Comparison of ENCODE assay signal across 1 cellular context in genomic region chr5:69042915-69043795, GRCh38.
TF ChIP-seq lines count a peak whose summit lies in the region.

No MANE protein-coding gene starts in this region.

TF ChIP-seq in HepG2, 621 proteins besides CTCF, POLR2A, EP300 and RAD21 (continued from another document and continues in another):
- TF ChIP-seq REPIN1 (CRISPR knock-in tag; IDR thresholded peaks at IDR 0.05; ENCODE audit: borderline replicate concordance, low read depth) (no peak), ZNF720 (CRISPR knock-in tag; IDR thresholded peaks at IDR 0.05) (no peak), DNMT1 (CRISPR knock-in tag; IDR thresholded peaks at IDR 0.05) (no peak), AKNA (CRISPR knock-in tag; IDR thresholded peaks at IDR 0.05; ENCODE audit: borderline replicate concordance) (no peak), ZNF230 (CRISPR knock-in tag; IDR thresholded peaks at IDR 0.05) (no peak), KLF16 (CRISPR knock-in tag; IDR thresholded peaks at IDR 0.05) (0 out of 4 replicates have a peak, but pooled peaks of 1 of the 2 experiments have one; percentile 55), TRIM22 (IDR thresholded peaks at IDR 0.05) (no peak), ZHX1 (CRISPR knock-in tag; IDR thresholded peaks at IDR 0.05; ENCODE audit: low read depth) (no peak), ZNF160 (CRISPR knock-in tag; IDR thresholded peaks at IDR 0.05) (no peak), ZFP36L1 (CRISPR knock-in tag; IDR thresholded peaks at IDR 0.05) (no peak), ARID4A (CRISPR knock-in tag; IDR thresholded peaks at IDR 0.05; ENCODE audit: borderline replicate concordance) (peak; percentile 22; the same call in 1 of the 2 replicates), GTF3A (CRISPR knock-in tag; conservative IDR thresholded peaks at IDR 0.05) (no peak), HMGXB3 (CRISPR knock-in tag; IDR thresholded peaks at IDR 0.05; ENCODE audit: borderline replicate concordance) (no peak), E2F2 (CRISPR knock-in tag; IDR thresholded peaks at IDR 0.05; ENCODE audit: borderline replicate concordance) (no peak), NR2C2 (CRISPR knock-in tag; IDR thresholded peaks at IDR 0.05; ENCODE audit: borderline replicate concordance) (no peak), NFAT5 (CRISPR knock-in tag; IDR thresholded peaks at IDR 0.05) (no peak)
